Comparison of ENCODE assay signal across 1 cellular context in the genomic region with DNA sequence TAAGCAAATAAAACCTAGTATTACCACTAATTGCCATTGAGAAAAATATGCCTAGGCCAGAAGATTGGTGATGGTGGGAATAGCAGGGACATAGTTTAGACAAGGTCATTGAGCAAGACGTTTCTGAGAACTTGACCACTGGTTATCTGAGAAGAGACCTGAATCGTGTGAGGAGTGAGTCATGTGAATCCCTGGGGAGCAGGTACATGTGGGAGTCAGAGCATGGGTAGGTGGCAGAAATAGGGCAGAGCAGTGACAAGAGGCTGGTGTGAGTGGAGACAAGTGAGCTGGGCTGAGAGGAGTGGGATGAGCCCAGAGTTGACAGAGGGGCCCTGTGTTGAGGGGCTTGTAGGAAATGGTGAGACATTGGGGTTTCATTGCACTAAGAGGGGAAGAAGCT.
TF ChIP-seq lines count a peak whose summit lies in the region.

No MANE protein-coding gene starts in this region.

TF ChIP-seq in HEK293, 187 proteins besides CTCF, POLR2A, EP300 and RAD21 (continued from another document):
- TF ChIP-seq EGR2 (tag by site-specific recombination; IDR thresholded peaks at IDR 0.05; ENCODE audit: low read depth) (peak; percentile 90), ZFHX2 (tag by site-specific recombination; conservative IDR thresholded peaks at IDR 0.05) (peak; percentile 94)
TF ChIP-seq in HEK293: peak in this region for 5.
